In genomic region chr3:108398510-108398909, GRCh38 we compare ENCODE assay signal across 27 cellular contexts.
"Had no signal": no experiment of that assay in that cellular context is flagged by ENCODE, and none has a peak within 500 bp of the region (broad histone marks: within the 10 kb centered on the region; RNA-seq: fewer than 3 reads in every experiment).

No MANE protein-coding gene starts in this region.

- H3K4me1 ChIP-seq: colonic mucosa, foreskin keratinocyte, gastrocnemius medialis, gastroesophageal sphincter, heart left ventricle, heart right ventricle had no signal

- H3K4me3 ChIP-seq: colonic mucosa, coronary artery, dorsolateral prefrontal cortex, esophagus squamous epithelium, gastrocnemius medialis, gastroesophageal sphincter, heart left ventricle, heart right ventricle had no signal

- H3K27ac ChIP-seq: colonic mucosa, coronary artery, dorsolateral prefrontal cortex, epithelial cell of prostate, esophagus squamous epithelium, foreskin keratinocyte, gastrocnemius medialis, gastroesophageal sphincter, heart left ventricle, heart right ventricle had no signal

- H3K36me3 ChIP-seq: colonic mucosa, esophagus squamous epithelium, gastrocnemius medialis, gastroesophageal sphincter, heart left ventricle, heart right ventricle had no signal

- H3K27me3 ChIP-seq: colonic mucosa, dorsolateral prefrontal cortex, esophagus squamous epithelium, foreskin keratinocyte, gastrocnemius medialis, heart left ventricle, heart right ventricle had no signal

- FAIRE-seq: colon, endometrium, endothelial cell of umbilical vein, frontal cortex had no signal

- DNase-seq: colonic mucosa; cortex of kidney; dermis blood vessel endothelial cell; dorsolateral prefrontal cortex; effector CD4-positive, alpha-beta T cell; effector CD8-positive, alpha-beta T cell; effector memory CD4-positive, alpha-beta T cell; effector memory CD8-positive, alpha-beta T cell; endodermal cell; erythroblast; esophagus squamous epithelium; foreskin fibroblast; foreskin keratinocyte; foreskin melanocyte; gastrocnemius medialis; glutamatergic neuron; head of caudate nucleus; heart left ventricle; heart right ventricle had no signal

- H3K9me3 ChIP-seq: colonic mucosa, esophagus squamous epithelium, gastrocnemius medialis had no signal

- ATAC-seq: effector memory CD8-positive, alpha-beta T cell; esophagus mucosa; foreskin keratinocyte; gastrocnemius medialis; gastroesophageal sphincter; heart left ventricle; heart right ventricle had no signal
